ENCODE assay signal across 16 cellular contexts in genomic region chr12:131210506-131211278, GRCh38.
"Had no signal": no experiment of that assay in that cellular context is flagged by ENCODE, and none has a peak within 500 bp of the region (broad histone marks: within the 10 kb centered on the region; RNA-seq: fewer than 3 reads in every experiment).

No MANE protein-coding gene starts in this region.

- H3K36me3 Mint-ChIP-seq: activated CD4-positive, alpha-beta memory T cell treated with anti-CD3 and anti-CD28 coated beads for 36 hours; activated naive CD8-positive, alpha-beta T cell; brain; mesothelial cell of epicardium; stimulated activated effector memory CD8-positive, alpha-beta T cell treated with anti-CD3 and anti-CD28 coated beads, Interleukin-12 subunit alpha, Interleukin-12 subunit beta, amount 100 ng/mL, for 72 hours had no signal

- H3K4me3 ChIP-seq: esophagus muscularis mucosa, left ventricle myocardium inferior, SJCRH30, transverse colon had no signal

- H3K36me3 ChIP-seq: esophagus muscularis mucosa, left ventricle myocardium inferior, SJCRH30, transverse colon had no signal

- H3K27ac ChIP-seq: esophagus muscularis mucosa, left ventricle myocardium inferior, parathyroid adenoma, SJCRH30, transverse colon had no signal

- H3K9me3 ChIP-seq: SJCRH30, transverse colon had no signal

- H3K27me3 ChIP-seq: SJCRH30, transverse colon had no signal

- H3K4me3 Mint-ChIP-seq: activated CD4-positive, alpha-beta memory T cell treated with anti-CD3 and anti-CD28 coated beads for 36 hours; activated naive CD8-positive, alpha-beta T cell; brain; mesothelial cell of epicardium had no signal

- DNase-seq: activated CD4-positive, CD25-positive, alpha-beta regulatory T cell treated with anti-CD3 and anti-CD28 coated beads, Interleukin-2, amount 50 U/mL, for 72 hours; dermis blood vessel endothelial cell; glutamatergic neuron; left ventricle myocardium inferior; retina; SJCRH30; small intestine; substantia nigra; transverse colon had no signal

- H3K4me1 Mint-ChIP-seq: mesothelial cell of epicardium had no signal

- H3K27ac Mint-ChIP-seq: activated naive CD8-positive, alpha-beta T cell; mesothelial cell of epicardium; stimulated activated effector memory CD8-positive, alpha-beta T cell treated with anti-CD3 and anti-CD28 coated beads, Interleukin-12 subunit alpha, Interleukin-12 subunit beta, amount 100 ng/mL, for 72 hours had no signal

- H3K4me1 ChIP-seq: esophagus muscularis mucosa, left ventricle myocardium inferior, parathyroid adenoma, SJCRH30, transverse colon had no signal

- H3K27me3 Mint-ChIP-seq: activated naive CD8-positive, alpha-beta T cell had no signal
